In genomic region chr10:62022830-62023229, GRCh38 we compare ENCODE assay signal across 20 cellular contexts.
DNase-seq lines count a peak whose midpoint lies in the region; ATAC-seq, FAIRE-seq and TF ChIP-seq lines count a peak whose summit lies in the region.
"Had no signal": no experiment of that assay in that cellular context is flagged by ENCODE, and none has a peak within 500 bp of the region (broad histone marks: within the 10 kb centered on the region; RNA-seq: fewer than 3 reads in every experiment).

No MANE protein-coding gene starts in this region.

- H4K20me1 ChIP-seq in GM12878 (ENCODE audit: control insufficient read depth, insufficient read depth) = no peaks in the 10 kb centered on the region

- H3K4me1 ChIP-seq in GM12878 (ENCODE audit: control insufficient read depth, insufficient read depth, low read length) (peaks cover 55% of the 10 kb centered on the region), upper lobe of left lung (peaks cover 21 to 24% (median 22%) of the 10 kb centered on the region in 4 donors)
- H3K4me1 ChIP-seq: A549 had no signal

- no peak overlapping the region for H3K4me2 ChIP-seq in GM12878 (ENCODE audit: control insufficient read depth, insufficient read depth)
- H3K4me2 ChIP-seq: A549 had no signal

- H3K9me3 ChIP-seq in GM12878 (replicated peaks; ENCODE audit: control insufficient read depth, insufficient read depth, low read length) = peaks cover 12% of the 10 kb centered on the region; the same call in 2 of the 3 replicates
- H3K9me3 ChIP-seq in upper lobe of left lung = no peaks in the 10 kb centered on the region
- H3K9me3 ChIP-seq: A549 had no signal

- TF ChIP-seq CTCF in GM12878 (IDR thresholded peaks at IDR 0.05 in 2 of 3, conservative IDR thresholded peaks at IDR 0.05 in 1 of 3; ENCODE audit: control insufficient read depth in 2 of 3, extremely low read depth in 1 of 3, insufficient read depth in 1 of 3, low read depth in 3 of 3, low read length in 3 of 3) = no peak
- no peak for TF ChIP-seq CTCF in progenitor cell of endocrine pancreas (IDR thresholded peaks at IDR 0.05; ENCODE audit: unreplicated experiment)
- no peak for TF ChIP-seq CTCF in upper lobe of left lung (IDR thresholded peaks at IDR 0.05)

- no peak overlapping the region for H3K9ac ChIP-seq in GM12878 (ENCODE audit: control insufficient read depth, insufficient read depth, low read length)

- ATAC-seq in HG02610 (IDR thresholded peaks at IDR 0.05; ENCODE audit: unreplicated experiment) (peak; percentile 14), GM12878 (peak; percentile 14; the same call in 2 of the 3 replicates), HG03520 (IDR thresholded peaks at IDR 0.05; ENCODE audit: unreplicated experiment) (no peak), GM19023 (IDR thresholded peaks at IDR 0.05; ENCODE audit: unreplicated experiment) (no peak), upper lobe of left lung (ENCODE audit: low FRiP score in 2 of 2) (no peak)
- ATAC-seq: A549, HCT116 had no signal

- POLR2A ChIA-PET in GM12878 (lab: Charles Lee) = interaction anchor here (1.3 kb wide), 1 partner anchor 21 kb away, joined by 3 read pairs; no protein-coding TSS in a partner anchor

- no peaks in the 10 kb centered on the region for H3K27me3 Mint-ChIP-seq in activated CD4-positive, alpha-beta T cell treated with anti-CD3 and anti-CD28 coated beads, Interleukin-2, amount 10 ng/mL, durations not matched to agents 24 days and 14 days
- H3K27me3 Mint-ChIP-seq in progenitor cell of endocrine pancreas = no peaks in the 10 kb centered on the region

- peaks cover 1 to 5% of the 10 kb centered on the region in 2 experiments; a peak in 2 of 4 replicates for H3K36me3 ChIP-seq in GM12878 (ENCODE audit: control insufficient read depth in 2 of 2, insufficient read depth in 2 of 2, low read length in 1 of 2)
- H3K36me3 ChIP-seq in upper lobe of left lung = no peaks in the 10 kb centered on the region

- no peak overlapping the region for H2AFZ ChIP-seq in GM12878 (ENCODE audit: control insufficient read depth, low read depth, low read length)

- H3K27me3 ChIP-seq in GM12878 (replicated peaks in 1 of 2; ENCODE audit: control insufficient read depth in 2 of 2, insufficient read depth in 2 of 2, low read length in 1 of 2) (no peaks in the 10 kb centered on the region), upper lobe of left lung (no peaks in the 10 kb centered on the region)

- TF ChIP-seq EP300 in GM12878 (IDR thresholded peaks at IDR 0.05; ENCODE audit: borderline replicate concordance in 1 of 2, control insufficient read depth in 1 of 2, low read depth in 2 of 2, low read length in 2 of 2) = no peak
- no peak for TF ChIP-seq EP300 in upper lobe of left lung (IDR thresholded peaks at IDR 0.05)

- no peak for TF ChIP-seq RAD21 in GM12878 (IDR thresholded peaks at IDR 0.05; ENCODE audit: insufficient read depth, low read depth, low read length)

- H3K9me3 Mint-ChIP-seq in activated CD4-positive, alpha-beta T cell treated with anti-CD3 and anti-CD28 coated beads, Interleukin-2, amount 10 ng/mL, durations not matched to agents 24 days and 14 days = peaks cover 4% of the 10 kb centered on the region
- H3K9me3 Mint-ChIP-seq in progenitor cell of endocrine pancreas (ENCODE audit: low read depth) = peaks cover 3% of the 10 kb centered on the region

- intact Hi-C loops in activated CD4-positive, alpha-beta T cell treated with anti-CD3 and anti-CD28 coated beads, Interleukin-2, amount 10 ng/mL, durations not matched to agents 24 days and 14 days (cut with micrococcal nuclease) = loop anchor here (2.0 kb wide), 1 partner anchor 16 kb away; no protein-coding TSS in a partner anchor
- intact Hi-C loops in GM12878 (cut with micrococcal nuclease; ENCODE audit: unreplicated experiment) = no loop called here

- DNase-seq in activated CD4-positive, alpha-beta T cell treated with anti-CD3 and anti-CD28 coated beads, Interleukin-2, amount 10 ng/mL, durations not matched to agents 24 days and 14 days = no peak
- no peak for DNase-seq in activated CD4-positive, alpha-beta T cell treated with anti-CD3 and anti-CD28 coated beads, Interleukin-2, amount 50 U/mL, for 1 hour
- DNase-seq in GM12878 (ENCODE audit: low read depth, low spot score) = no peak
- no peak for DNase-seq in progenitor cell of endocrine pancreas (ENCODE audit: low spot score, unreplicated experiment)
- DNase-seq in upper lobe of left lung = no peak
- DNase-seq: NCI-H2029 treated with DMSO at 0.1 percent for 48 hours; NCI-H748 treated with DMSO at 0.1 percent for 48 hours; nucleus accumbens; stimulated activated CD4-positive, alpha-beta T cell treated with anti-CD3 and anti-CD28 coated beads, Interleukin-4, amount 100 ng/mL, for 4 hours; SW 1271 had no signal

- peaks cover 60% of the 10 kb centered on the region for H3K36me3 Mint-ChIP-seq in activated CD4-positive, alpha-beta T cell treated with anti-CD3 and anti-CD28 coated beads, Interleukin-2, amount 10 ng/mL, durations not matched to agents 24 days and 14 days (ENCODE audit: low read depth)
- no peaks in the 10 kb centered on the region for H3K36me3 Mint-ChIP-seq in progenitor cell of endocrine pancreas (ENCODE audit: insufficient read depth)

- H3K79me2 ChIP-seq in GM12878 (ENCODE audit: control insufficient read depth, insufficient read depth, low read length) = peaks cover 47% of the 10 kb centered on the region

- RAD21 ChIA-PET in GM12878 (lab: Charles Lee; ENCODE audit: unreplicated experiment) = interaction anchor here (1.4 kb wide), 1 partner anchor 121 kb away, joined by 3 read pairs; the partner anchor contains the start of gene ARID5B

- TF ChIP-seq POLR2A in GM12878 (IDR thresholded peaks at IDR 0.05; ENCODE audit: low read depth, low read length) (no peak), upper lobe of left lung (IDR thresholded peaks at IDR 0.05) (no peak)

- peak overlapping the region; percentile 45 for H3K27ac ChIP-seq in GM12878 (ENCODE audit: control insufficient read depth, insufficient read depth)
- no peak overlapping the region for H3K27ac ChIP-seq in upper lobe of left lung
- H3K27ac ChIP-seq: A549, VCaP had no signal

- H3K4me1 Mint-ChIP-seq in activated CD4-positive, alpha-beta T cell treated with anti-CD3 and anti-CD28 coated beads, Interleukin-2, amount 10 ng/mL, durations not matched to agents 24 days and 14 days = peaks cover 54% of the 10 kb centered on the region
- peaks cover 62% of the 10 kb centered on the region for H3K4me1 Mint-ChIP-seq in progenitor cell of endocrine pancreas (ENCODE audit: low read depth)

- no peak overlapping the region for H3K4me3 ChIP-seq in GM12878
- H3K4me3 ChIP-seq in upper lobe of left lung = no peak overlapping the region
- H3K4me3 ChIP-seq: A549, coronary artery had no signal

- H3K27ac Mint-ChIP-seq in activated CD4-positive, alpha-beta T cell treated with anti-CD3 and anti-CD28 coated beads, Interleukin-2, amount 10 ng/mL, durations not matched to agents 24 days and 14 days = peak overlapping the region; percentile 68
- H3K27ac Mint-ChIP-seq in progenitor cell of endocrine pancreas = peak overlapping the region; percentile 14

- SMC1A ChIA-PET in GM12878 (lab: Charles Lee; ENCODE audit: uncharacterized antibody, unreplicated experiment) = interaction anchor here (1.1 to 1.5 kb wide), 2 partner anchors 14 to 16 kb away, joined by 3 read pairs; no protein-coding TSS in a partner anchor

- FAIRE-seq in GM12878 (lab: Jason Lieb, UNC) = no peak
- FAIRE-seq: A549, astrocyte, islet of Langerhans, RCC 7860 had no signal

- BruUV-seq in GM12878 (replicated peaks; lab: Mats Ljungman, UMichigan) = no TSS peak

- CTCF ChIA-PET in GM12878 (lab: Yijun Ruan, JAX) = interaction anchor here (0.8 to 1.8 kb wide), 4 partner anchors 13 to 124 kb away, joined by 3 to 8 read pairs (median 3); no protein-coding TSS in a partner anchor

- in situ Hi-C loops in GM12878 (cut with MboI) = no loop called here

- 60% methylated on average over 6 of the region's 6 CpGs for WGBS in GM12878 (ENCODE audit: insufficient coverage, insufficient replicate concordance, low lambda C conversion rate, missing lambda C conversion rate)
- 82 to 83% methylated on average over 6 of the region's 6 CpGs for WGBS in upper lobe of left lung, 2 donors

- H3K4me3 Mint-ChIP-seq in activated CD4-positive, alpha-beta T cell treated with anti-CD3 and anti-CD28 coated beads, Interleukin-2, amount 10 ng/mL, durations not matched to agents 24 days and 14 days = peak overlapping the region; percentile 25
- H3K4me3 Mint-ChIP-seq in progenitor cell of endocrine pancreas (ENCODE audit: low read depth) = peak overlapping the region; percentile 17

TF ChIP-seq in GM12878, 131 proteins besides CTCF, POLR2A, EP300 and RAD21:
- peak in 1 of 2 experiments; percentile 35; a peak in 1 of 4 replicates for TF ChIP-seq IKZF2 (IDR thresholded peaks at IDR 0.05)
- TF ChIP-seq KLF5 (IDR thresholded peaks at IDR 0.05; ENCODE audit: partially characterized antibody) = no peak
- TF ChIP-seq, protein P1, sequence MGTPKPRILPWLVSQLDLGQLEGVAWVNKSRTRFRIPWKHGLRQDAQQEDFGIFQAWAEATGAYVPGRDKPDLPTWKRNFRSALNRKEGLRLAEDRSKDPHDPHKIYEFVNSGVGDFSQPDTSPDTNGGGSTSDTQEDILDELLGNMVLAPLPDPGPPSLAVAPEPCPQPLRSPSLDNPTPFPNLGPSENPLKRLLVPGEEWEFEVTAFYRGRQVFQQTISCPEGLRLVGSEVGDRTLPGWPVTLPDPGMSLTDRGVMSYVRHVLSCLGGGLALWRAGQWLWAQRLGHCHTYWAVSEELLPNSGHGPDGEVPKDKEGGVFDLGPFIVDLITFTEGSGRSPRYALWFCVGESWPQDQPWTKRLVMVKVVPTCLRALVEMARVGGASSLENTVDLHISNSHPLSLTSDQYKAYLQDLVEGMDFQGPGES (IDR thresholded peaks at IDR 0.05) = no peak

Comparison
In these comparisons a context has a peak if more than half of its experiments do, and no peak if none do; other contexts are left out.
1. ATAC-seq: peak in HG02610 (single experiment) and GM12878 (single experiment); none in HG03520 (single experiment), GM19023 (single experiment) and upper lobe of left lung (0 of 2).